Comparison of ENCODE assay signal across 8 cellular contexts in genomic region chr6:89819336-89820130, GRCh38. TPM values are rescaled to one million over a fixed set of nuclear protein-coding genes. Genes with fewer than 3 reads are reported as not detected.
A peak's percentile ranks its signal among the peaks of the same experiment; 100 is the strongest.
DNase-seq lines count a peak whose midpoint lies in the region; TF ChIP-seq lines count a peak whose summit lies in the region.

Gene MDN1, minus strand, starts transcription at chr6:89819794. Its CDS starts 187 bp downstream, at chr6:89819607.

- H4K91ac ChIP-seq in H9 (ENCODE audit: insufficient read length, low read depth, low read length): no peak within 1 kb of the TSS

- H3K27ac Mint-ChIP-seq in H9 (peak within 1 kb of the TSS; percentile 93 to 98 (median 98)), nephron (peak within 1 kb of the TSS; percentile 89 to 95 (median 95))
- peak within 1 kb of the TSS; percentile 98 for H3K27ac Mint-ChIP-seq in stimulated activated naive CD8-positive, alpha-beta T cell treated with anti-CD3 and anti-CD28 coated beads, Interleukin-15, Interleukin-2, amounts not matched to agents 100 ng/mL and 50 ng/mL, for 24 hours

- H3K4me3 Mint-ChIP-seq in H9 (peak within 1 kb of the TSS; percentile 83 to 91), nephron (peak within 1 kb of the TSS; percentile 88 to 92 (median 91))
- peak within 1 kb of the TSS; percentile 93 for H3K4me3 Mint-ChIP-seq in stimulated activated naive CD8-positive, alpha-beta T cell treated with anti-CD3 and anti-CD28 coated beads, Interleukin-15, Interleukin-2, amounts not matched to agents 100 ng/mL and 50 ng/mL, for 24 hours

- H3K4ac ChIP-seq in H9 (ENCODE audit: low read depth, low read length): no peak within 1 kb of the TSS; the same call in 1 of the 2 replicates

- H3K4me1 ChIP-seq in ES-I3 (ENCODE audit: insufficient read depth, low read length) (peaks cover 14% of the 10 kb centered on the region; the same call in 1 of the 2 replicates), H9 (ENCODE audit: insufficient read depth, low read length) (peaks cover 4% of the 10 kb centered on the region; the same call in 1 of the 2 replicates)

- H3K36me3 ChIP-seq in ES-I3 (ENCODE audit: insufficient read depth, low read length): peaks cover 4% of the 10 kb centered on the region; the same call in 1 of the 2 replicates
- no peaks in the 10 kb centered on the region for H3K36me3 ChIP-seq in MG63

- peak within 1 kb of the TSS; percentile 98 for H3K14ac ChIP-seq in H9 (ENCODE audit: insufficient read depth, low read length)

- TF ChIP-seq CTCF in H9 (conservative IDR thresholded peaks at IDR 0.05) (no peak), fibroblast of the aortic adventitia (IDR thresholded peaks at IDR 0.05; ENCODE audit: insufficient read depth, low read length) (no peak), nephron (IDR thresholded peaks at IDR 0.05; ENCODE audit: unreplicated experiment in 3 of 3) (no peak)

- peaks cover 34% of the 10 kb centered on the region for H3K79me2 ChIP-seq in H9 (ENCODE audit: insufficient read depth, low read length)

- no peak within 1 kb of the TSS for H2AFZ ChIP-seq in H9 (ENCODE audit: low read length)

- peaks cover 2% of the 10 kb centered on the region for H3K79me1 ChIP-seq in H9 (ENCODE audit: insufficient read depth, low read depth, low read length, poor library complexity, severe bottlenecking)

- no peak within 1 kb of the TSS for H3T11ph ChIP-seq in H9 (ENCODE audit: low read length)

- H4K5ac ChIP-seq in H9 (ENCODE audit: insufficient read length, low read depth, low read length): peak within 1 kb of the TSS; percentile 93

- peak within 1 kb of the TSS; percentile 5 for H2BK5ac ChIP-seq in H9 (ENCODE audit: insufficient read length, low read length)

- H3K9me3 ChIP-seq in ES-I3 (ENCODE audit: control insufficient read depth, insufficient read depth, low read length): no peaks in the 10 kb centered on the region
- no peaks in the 10 kb centered on the region for H3K9me3 ChIP-seq in H9 (ENCODE audit: control insufficient read depth, low read depth, low read length)
- no peaks in the 10 kb centered on the region for H3K9me3 ChIP-seq in MG63

- peak within 1 kb of the TSS; percentile 59 for H3K56ac ChIP-seq in H9 (ENCODE audit: insufficient read length, low read depth, low read length)

- peaks cover 20 to 36% of the 10 kb centered on the region in 2 experiments for H3K4me1 Mint-ChIP-seq in H9
- peaks cover 27% of the 10 kb centered on the region for H3K4me1 Mint-ChIP-seq in nephron
- peaks cover 36% of the 10 kb centered on the region for H3K4me1 Mint-ChIP-seq in stimulated activated naive CD8-positive, alpha-beta T cell treated with anti-CD3 and anti-CD28 coated beads, Interleukin-15, Interleukin-2, amounts not matched to agents 100 ng/mL and 50 ng/mL, for 24 hours (ENCODE audit: low read depth)

- H2BK12ac ChIP-seq in H9 (ENCODE audit: insufficient read length, low read depth, low read length): no peak within 1 kb of the TSS

- DNase-seq in H9: peak; percentile 93
- DNase-seq in MG63: peak; percentile 93
- peak; percentile 92 for DNase-seq in SHP77 treated with DMSO at 0.1 percent for 48 hours (lab: John Stamatoyannopoulos, UW)
- DNase-seq in activated effector memory CD4-positive, alpha-beta T cell treated with anti-CD3 and anti-CD28 coated beads, Interleukin-2, amount 50 U/mL, for 16 hours: peak; percentile 96
- DNase-seq in fibroblast of the aortic adventitia (ENCODE audit: low read depth): peak; percentile 93

- H3K9me3 Mint-ChIP-seq in H9: no peaks in the 10 kb centered on the region
- no peaks in the 10 kb centered on the region for H3K9me3 Mint-ChIP-seq in nephron
- H3K9me3 Mint-ChIP-seq in stimulated activated naive CD8-positive, alpha-beta T cell treated with anti-CD3 and anti-CD28 coated beads, Interleukin-15, Interleukin-2, amounts not matched to agents 100 ng/mL and 50 ng/mL, for 24 hours: no peaks in the 10 kb centered on the region

- no peak within 1 kb of the TSS; the same call in 1 of the 2 replicates for H2BK15ac ChIP-seq in H9 (ENCODE audit: low read depth, low read length)

- peak within 1 kb of the TSS; percentile 95 for H3K18ac ChIP-seq in H9 (ENCODE audit: insufficient read length, low read depth, low read length)

- H3K4me2 ChIP-seq in H9 (ENCODE audit: insufficient read depth, insufficient read length, low read length): peak within 1 kb of the TSS; percentile 99

- H2BK120ac ChIP-seq in H9 (ENCODE audit: low read depth, low read length, poor library complexity, severe bottlenecking): no peak within 1 kb of the TSS

- no peak within 1 kb of the TSS for H2AK5ac ChIP-seq in H9 (ENCODE audit: insufficient read length, low read length)

- no peak within 1 kb of the TSS for H4K8ac ChIP-seq in H9 (replicated peaks; ENCODE audit: insufficient read length, low read depth, low read length)

- H3K27me3 ChIP-seq in H9 (ENCODE audit: insufficient read depth, low read length) (peaks cover 2% of the 10 kb centered on the region; the same call in 1 of the 2 replicates), MG63 (no peaks in the 10 kb centered on the region)

- H3K9ac ChIP-seq in ES-I3 (ENCODE audit: low read depth, low read length): peak within 1 kb of the TSS; percentile 97
- H3K9ac ChIP-seq in H9 (ENCODE audit: extremely low read depth, insufficient read length, low read length): peak within 1 kb of the TSS; percentile 99

- H3K27me3 Mint-ChIP-seq in H9 (ENCODE audit: low read depth) (no peaks in the 10 kb centered on the region), nephron (ENCODE audit: low read depth) (no peaks in the 10 kb centered on the region)
- H3K27me3 Mint-ChIP-seq in stimulated activated naive CD8-positive, alpha-beta T cell treated with anti-CD3 and anti-CD28 coated beads, Interleukin-15, Interleukin-2, amounts not matched to agents 100 ng/mL and 50 ng/mL, for 24 hours: no peaks in the 10 kb centered on the region

- H3K23ac ChIP-seq in H9 (ENCODE audit: insufficient read length, low read depth, low read length): peak within 1 kb of the TSS; percentile 14

- H3K36me3 Mint-ChIP-seq in H9 (ENCODE audit: insufficient read depth in 1 of 3, low read depth in 3 of 3): peaks cover 4 to 9% (median 5%) of the 10 kb centered on the region in 3 experiments; a peak in 5 of 7 replicates
- H3K36me3 Mint-ChIP-seq in nephron (ENCODE audit: low read depth): no peaks in the 10 kb centered on the region
- peaks cover 17% of the 10 kb centered on the region for H3K36me3 Mint-ChIP-seq in stimulated activated naive CD8-positive, alpha-beta T cell treated with anti-CD3 and anti-CD28 coated beads, Interleukin-15, Interleukin-2, amounts not matched to agents 100 ng/mL and 50 ng/mL, for 24 hours (ENCODE audit: low read depth)

- peaks cover 8% of the 10 kb centered on the region for H3K23me2 ChIP-seq in H9 (ENCODE audit: insufficient read length, low read depth, low read length, poor library complexity, severe bottlenecking)

- no CpG with 5 or more reads among the region's 65 CpGs for WGBS in H9 (ENCODE audit: extremely low coverage, insufficient read length, low lambda C conversion rate)

- no peaks in the 10 kb centered on the region for H4K20me1 ChIP-seq in H9 (ENCODE audit: control insufficient read depth, insufficient read depth, insufficient read length)

- peak within 1 kb of the TSS; percentile 95 for H3K4me3 ChIP-seq in MG63
- H3K4me3 ChIP-seq in fibroblast of the aortic adventitia (ENCODE audit: low read depth, low read length): peak within 1 kb of the TSS; percentile 99

- H3K27ac ChIP-seq in H9 (ENCODE audit: insufficient read length, low read depth, low read length): peak within 1 kb of the TSS; percentile 88

- H2BK20ac ChIP-seq in H9 (ENCODE audit: low read depth, low read length, poor library complexity, severe bottlenecking): no peak within 1 kb of the TSS

RNA-seq across cellular contexts. Expression of gene MDN1, which starts in this region (rescaled TPM):
- total RNA-seq in H9 (2021) (110 and 117 TPM in 2 replicates), fibroblast of the aortic adventitia (ENCODE audit: low replicate concordance) (27.8 and 29.0 TPM in 2 replicates)
- 10.1 and 16.6 TPM in 2 replicates for total RNA-seq in MG63 (2014; rRNA removed; shearing (Covaris generic); ENCODE audit: low replicate concordance)

Comparison
In these comparisons a context has a peak if more than half of its experiments do, and no peak if none do; other contexts are left out.
1. Peak in every context shown above with its lines: DNase-seq, H3K4me3 ChIP-seq and H3K27ac ChIP-seq.